In the genomic region with DNA sequence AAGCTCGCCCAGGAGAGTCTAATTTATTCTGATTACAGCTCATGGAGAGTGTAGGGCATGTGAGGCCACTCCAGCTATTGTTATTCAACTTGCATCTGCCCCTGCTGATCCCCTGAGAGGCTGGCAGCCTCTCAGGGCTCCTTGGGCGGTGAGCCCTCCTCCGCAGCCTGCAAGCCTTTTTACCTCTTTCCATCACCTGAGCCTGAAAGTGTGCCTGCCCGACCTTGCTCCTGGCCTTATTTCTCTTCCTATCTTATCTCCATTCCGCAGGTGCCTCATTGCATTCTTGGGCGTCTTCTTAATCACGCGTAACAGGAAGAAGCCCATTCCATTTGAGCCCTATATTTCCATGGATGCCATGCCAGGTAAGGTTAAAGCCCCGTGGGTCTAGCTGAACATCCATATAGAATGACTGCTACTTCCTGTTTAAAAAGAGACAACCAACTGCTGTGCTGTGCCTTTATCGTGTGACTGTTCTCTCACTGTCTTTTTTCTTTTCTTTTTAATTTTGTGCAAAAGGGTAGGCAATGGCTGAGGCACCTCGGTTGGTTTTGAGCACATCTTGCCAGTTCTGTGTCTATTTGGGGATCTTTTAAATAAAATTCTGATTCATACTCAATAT, we compare ENCODE assay signal across 10 cellular contexts. TPM values are rescaled to one million over a fixed set of nuclear protein-coding genes. Genes with fewer than 3 reads are reported as not detected.
DNase-seq lines count a peak whose midpoint lies in the region; ATAC-seq, FAIRE-seq and TF ChIP-seq lines count a peak whose summit lies in the region.
"Had no signal": no experiment of that assay in that cellular context is flagged by ENCODE, and none has a peak within 500 bp of the region (broad histone marks: within the 10 kb centered on the region; RNA-seq: fewer than 3 reads in every experiment).

No MANE protein-coding gene starts in this region.

- peak overlapping the region; percentile 98 for H3K27ac Mint-ChIP-seq in WTC11

- CTCF ChIA-PET in WTC11 (lab: Charles Lee) = interaction anchor here (1.0 to 2.5 kb wide), 7 partner anchors 19 to 265 kb away, joined by 3 to 18 read pairs (median 6); a partner anchor contains a TSS

- TF ChIP-seq CTCF in WTC11 (IDR thresholded peaks at IDR 0.05) = no peak

- FAIRE-seq in frontal cortex (lab: Jason Lieb, UNC) = no peak

- ATAC-seq in WTC11 (peak; percentile 96), HG03139 (IDR thresholded peaks at IDR 0.05; ENCODE audit: unreplicated experiment) (no peak)

- peak overlapping the region; percentile 54 for H3K4me3 Mint-ChIP-seq in WTC11

- peaks cover 6% of the 10 kb centered on the region for H3K9me3 Mint-ChIP-seq in WTC11

- peaks cover 13% of the 10 kb centered on the region for H3K36me3 Mint-ChIP-seq in WTC11

- H3K27me3 Mint-ChIP-seq in WTC11 (ENCODE audit: low read depth) = no peaks in the 10 kb centered on the region

- POLR2A ChIA-PET in WTC11 (lab: Charles Lee) = interaction anchor here (1.4 kb wide), 1 partner anchor 49 kb away, joined by 4 read pairs; a partner anchor contains a TSS

- peaks cover 49% of the 10 kb centered on the region for H3K4me1 Mint-ChIP-seq in WTC11

- DNase-seq in DMS79 (lab: John Stamatoyannopoulos, UW) = peak; percentile 94
- DNase-seq in NCI-H1105 (lab: John Stamatoyannopoulos, UW) = peak; percentile 40
- peak; percentile 50 for DNase-seq in WTC11 (ENCODE audit: low spot score)
- DNase-seq in iPS-NIHi7 (ENCODE audit: extremely low spot score) = peak; percentile 79
- DNase-seq in DMS53 treated with DMSO at 0.1 percent for 48 hours (lab: John Stamatoyannopoulos, UW; ENCODE audit: unreplicated experiment) = no peak
- no peak for DNase-seq in NOMO-1 treated with dmso at 0.1 percent for 144 hours (lab: John Stamatoyannopoulos, UW; ENCODE audit: unreplicated experiment)
- no peak for DNase-seq in frontal cortex (ENCODE audit: low spot score in 2 of 2)
- DNase-seq: RPMI8226; stimulated activated CD4-positive, alpha-beta T cell treated with anti-CD3 and anti-CD28 coated beads, Interleukin-4, amount 100 ng/mL, for 4 hours had no signal

TF ChIP-seq in WTC11, 78 proteins besides CTCF, POLR2A, EP300 and RAD21:
- TF ChIP-seq TCF7 (CRISPR knock-in tag; IDR thresholded peaks at IDR 0.05; ENCODE audit: low read depth) (no peak), ZNF423 (CRISPR knock-in tag; IDR thresholded peaks at IDR 0.05) (peak; percentile 50; the same call in 1 of the 2 replicates)
TF ChIP-seq in WTC11: peak in this region for 1.

RNA-seq across cellular contexts. Expression of a gene that starts 38.8 kb away (rescaled TPM):
- total RNA-seq in WTC11 (2021) (16.9 to 23.3 TPM (median 16.9 TPM) in 3 replicates), frontal cortex (16.3 TPM)

RNA-seq across cellular contexts. Expression of a gene that starts 48.3 kb away (rescaled TPM):
- total RNA-seq in WTC11 (2021) = 11.2 to 11.3 TPM (median 11.2 TPM) in 3 replicates
- 13.5 TPM for total RNA-seq in frontal cortex

RNA-seq across cellular contexts. Expression of a gene that starts 50.3 kb away (rescaled TPM):
- 9.9 to 12.8 TPM (median 10.1 TPM) in 3 replicates for total RNA-seq in WTC11 (2021)
- total RNA-seq in frontal cortex = 2.9 TPM

Comparison
In these comparisons a context has a peak if more than half of its experiments do, and no peak if none do; other contexts are left out.
1. DNase-seq: peak in DMS79 (single experiment), NCI-H1105 (single experiment), WTC11 (single experiment) and iPS-NIHi7 (single experiment); none in DMS53 treated with DMSO at 0.1 percent for 48 hours (single experiment), NOMO-1 treated with dmso at 0.1 percent for 144 hours (single experiment) and frontal cortex (0 of 2).